8 cellular contexts compared by ENCODE assay signal in genomic region chr16:29974291-29975133, GRCh38. TPM values are rescaled to one million over a fixed set of nuclear protein-coding genes. Genes with fewer than 3 reads are reported as not detected.
DNase-seq lines count a peak whose midpoint lies in the region; ATAC-seq and TF ChIP-seq lines count a peak whose summit lies in the region.

No MANE protein-coding gene starts in this region.

- H3K9ac ChIP-seq in BLaER1 treated with 17β-estradiol and CSF1 and Interleukin-3, amounts not matched to agents 10 nM and 100 nM, result peak overlapping the region; percentile 83 to 95 (median 93)

- peak overlapping the region; percentile 90 for H3K4me3 Mint-ChIP-seq in activated naive CD4-positive, alpha-beta T cell treated with anti-CD3 and anti-CD28 coated beads, Interleukin-2, amount 50 U/mL, for 24 hours

- ATAC-seq in HG03097 (IDR thresholded peaks at IDR 0.05; ENCODE audit: low FRiP score, unreplicated experiment) (peak; percentile 5), psoas muscle (peak in 1 of 4 donors; percentile 5), HG02798 (IDR thresholded peaks at IDR 0.05; ENCODE audit: poor library complexity, unreplicated experiment) (no peak)

- 1 to 2% (median 2%) methylated on average over 30 to 31 of the region's 31 CpGs for WGBS in psoas muscle, 3 donors

- H3K27ac Mint-ChIP-seq in activated naive CD4-positive, alpha-beta T cell treated with anti-CD3 and anti-CD28 coated beads, Interleukin-2, amount 50 U/mL, for 24 hours, result peak overlapping the region; percentile 85

- intact Hi-C loops in left ventricle myocardium inferior (cut with micrococcal nuclease), result no loop called here
- intact Hi-C loops in psoas muscle (cut with DNase I), result loop anchor here (1.0 to 10.0 kb wide), 5 partner anchors 10 to 1750 kb away; partner anchors contain the start of genes KCTD13 (in 2 of the 2), CDIPT (in 1 of the 2) and HIRIP3 (in 1 of the 2)

- H3K4me1 Mint-ChIP-seq in activated naive CD4-positive, alpha-beta T cell treated with anti-CD3 and anti-CD28 coated beads, Interleukin-2, amount 50 U/mL, for 24 hours, result peaks cover 36% of the 10 kb centered on the region

- H3K36me3 ChIP-seq in BLaER1 treated with 17β-estradiol and CSF1 and Interleukin-3, amounts not matched to agents 10 nM and 100 nM, result peaks cover 37 to 60% (median 51%) of the 10 kb centered on the region in 11 experiments
- peaks cover 28% of the 10 kb centered on the region for H3K36me3 ChIP-seq in left ventricle myocardium inferior
- peaks cover 0 to 39% of the 10 kb centered on the region in 2 donors for H3K36me3 ChIP-seq in psoas muscle (ENCODE audit: insufficient read depth in 1 of 2, low read depth in 1 of 2)

- peak overlapping the region; percentile 96 to 100 (median 99) for H3K4me2 ChIP-seq in BLaER1 treated with 17β-estradiol and CSF1 and Interleukin-3, amounts not matched to agents 10 nM and 100 nM

- no peaks in the 10 kb centered on the region for H3K27me3 ChIP-seq in BLaER1 treated with 17β-estradiol and CSF1 and Interleukin-3, amounts not matched to agents 10 nM and 100 nM
- no peaks in the 10 kb centered on the region for H3K27me3 ChIP-seq in left ventricle myocardium inferior (ENCODE audit: low read depth)
- H3K27me3 ChIP-seq in psoas muscle (ENCODE audit: insufficient read depth in 3 of 3, low read length in 2 of 3), result no peaks in the 10 kb centered on the region

- TF ChIP-seq CTCF in left ventricle myocardium inferior (IDR thresholded peaks at IDR 0.05; ENCODE audit: borderline replicate concordance) (no peak), psoas muscle (IDR thresholded peaks at IDR 0.05) (no peak)

- peak overlapping the region; percentile 65 to 89 (median 84) for H3K27ac ChIP-seq in BLaER1 treated with 17β-estradiol and CSF1 and Interleukin-3, amounts not matched to agents 10 nM and 100 nM
- H3K27ac ChIP-seq in left ventricle myocardium inferior (replicated peaks) (peak overlapping the region; percentile 96), psoas muscle (peak overlapping the region; percentile 91)

- H4K20me1 ChIP-seq in BLaER1 treated with 17β-estradiol and CSF1 and Interleukin-3, amounts not matched to agents 10 nM and 100 nM, result peaks cover 32 to 53% (median 48%) of the 10 kb centered on the region in 11 experiments

- H3K9me3 ChIP-seq in BLaER1 treated with 17β-estradiol and CSF1 and Interleukin-3, amounts not matched to agents 10 nM and 100 nM (replicated peaks in 1 of 11), result peaks cover 0 to 9% (median 5%) of the 10 kb centered on the region in 11 experiments; a peak in 10 of 22 replicates
- H3K9me3 ChIP-seq in left ventricle myocardium inferior (replicated peaks), result no peaks in the 10 kb centered on the region
- no peaks in the 10 kb centered on the region for H3K9me3 ChIP-seq in psoas muscle

- H3K36me3 Mint-ChIP-seq in activated naive CD4-positive, alpha-beta T cell treated with anti-CD3 and anti-CD28 coated beads, Interleukin-2, amount 50 U/mL, for 24 hours, result peaks cover 2% of the 10 kb centered on the region

- no peaks in the 10 kb centered on the region for H3K9me3 Mint-ChIP-seq in activated naive CD4-positive, alpha-beta T cell treated with anti-CD3 and anti-CD28 coated beads, Interleukin-2, amount 50 U/mL, for 24 hours

- H3K4me3 ChIP-seq in BLaER1 treated with 17β-estradiol and CSF1 and Interleukin-3, amounts not matched to agents 10 nM and 100 nM, result peak overlapping the region; percentile 75 to 99 (median 96)
- H3K4me3 ChIP-seq in left ventricle myocardium inferior (peak overlapping the region; percentile 97), psoas muscle (peak overlapping the region; percentile 95)

- no peaks in the 10 kb centered on the region for H3K27me3 Mint-ChIP-seq in activated naive CD4-positive, alpha-beta T cell treated with anti-CD3 and anti-CD28 coated beads, Interleukin-2, amount 50 U/mL, for 24 hours

- H3K4me1 ChIP-seq in BLaER1 treated with 17β-estradiol and CSF1 and Interleukin-3, amounts not matched to agents 10 nM and 100 nM, result peaks cover 36 to 59% (median 48%) of the 10 kb centered on the region in 10 experiments
- H3K4me1 ChIP-seq in left ventricle myocardium inferior (peaks cover 60% of the 10 kb centered on the region), psoas muscle (peaks cover 25% of the 10 kb centered on the region)

- no peak for DNase-seq in left ventricle myocardium inferior
- DNase-seq in psoas muscle, result peak in 1 of 2 donors; percentile 61
- DNase-seq in NCI-H2171 treated with DMSO at 0.1 percent for 48 hours (lab: John Stamatoyannopoulos, UW), result no peak
- no peak for DNase-seq in stimulated activated naive CD4-positive, alpha-beta T cell treated with Interleukin-2 at 50 U/mL for 16 hours (lab: John Stamatoyannopoulos, UW)

RNA-seq across cellular contexts. Expression of gene TAOK2, which starts 0.8 kb away (rescaled TPM):
- total RNA-seq in left ventricle myocardium inferior (34.3 TPM), psoas muscle (10 to 100 TPM; 18.6 to 28.6 (median 22.0) TPM)
- 10 to 100 TPM; 15.7 to 30.2 (median 21.8) TPM for polyA plus RNA-seq in psoas muscle

RNA-seq across cellular contexts. Expression of gene TMEM219, which starts 12.6 kb away (rescaled TPM):
- 63.2 TPM for total RNA-seq in left ventricle myocardium inferior
- 10 to 100 TPM; 39.6 to 64.5 (median 50.3) TPM for total RNA-seq in psoas muscle
- 10 to 100 TPM; 53.7 to 80.7 (median 60.4) TPM for polyA plus RNA-seq in psoas muscle

RNA-seq across cellular contexts. Expression of gene HIRIP3, which starts 20.9 kb away (rescaled TPM):
- total RNA-seq in left ventricle myocardium inferior (18.8 TPM), psoas muscle (10 to 100 TPM; 18.9 to 22.0 (median 20.7) TPM)
- 10 to 100 TPM; 18.5 to 62.5 (median 23.1) TPM for polyA plus RNA-seq in psoas muscle

RNA-seq across cellular contexts. Expression of gene INO80E, which starts 21.5 kb away (rescaled TPM):
- total RNA-seq in left ventricle myocardium inferior (29.0 TPM), psoas muscle (10 to 100 TPM; 30.5 to 43.3 (median 34.1) TPM)
- polyA plus RNA-seq in psoas muscle, result 10 to 100 TPM; 59.8 to 86.9 (median 77.3) TPM

RNA-seq across cellular contexts. Expression of gene DOC2A, which starts 36.3 kb away (rescaled TPM):
- total RNA-seq in left ventricle myocardium inferior, result 0.66 TPM
- under 1 TPM in 2 of 4 donors, not detected in 2; 0.11 to 0.51 TPM for total RNA-seq in psoas muscle
- polyA plus RNA-seq in psoas muscle, result under 1 TPM; 0.13 to 0.20 (median 0.15) TPM
